ENCODE assay signal across 8 cellular contexts in the genomic region with DNA sequence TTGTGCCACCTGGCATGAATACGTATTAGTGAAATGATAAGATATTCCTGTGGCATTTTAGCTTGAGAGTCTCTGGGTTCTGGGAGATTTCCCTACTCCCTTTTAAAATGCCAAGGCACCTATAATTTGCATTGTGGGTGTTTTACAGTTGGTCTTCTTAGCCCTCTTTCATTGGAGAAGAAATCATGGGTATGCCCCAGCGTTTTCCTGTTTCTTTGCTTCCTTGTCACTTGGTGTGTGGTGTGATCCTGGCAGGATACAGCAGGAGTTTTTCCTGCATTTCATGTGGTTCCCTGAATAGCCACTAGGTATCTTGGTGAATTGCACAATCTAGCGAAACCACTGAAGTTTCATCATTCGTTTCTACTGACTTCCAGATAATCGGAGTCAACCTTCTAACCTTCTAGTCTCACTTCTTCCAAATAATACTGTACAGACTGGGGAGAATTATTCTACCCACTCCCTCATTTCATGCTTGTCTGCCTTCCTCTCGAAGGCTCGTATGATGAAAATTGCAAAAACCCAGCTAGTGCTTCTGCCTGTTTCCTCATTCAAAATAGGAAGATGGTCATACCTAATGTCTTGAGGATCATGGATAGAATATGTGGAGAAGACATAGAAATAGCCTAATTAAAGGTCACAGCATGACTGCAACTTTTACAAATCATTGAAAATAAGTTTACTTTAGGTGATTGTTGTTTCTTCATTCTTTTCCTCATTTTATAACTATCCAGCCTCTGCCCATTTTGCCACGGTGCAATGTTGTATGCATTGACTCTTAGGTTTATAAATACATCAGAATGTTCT. TPM values are rescaled to one million over a fixed set of nuclear protein-coding genes. Genes with fewer than 3 reads are reported as not detected.
DNase-seq lines count a peak whose midpoint lies in the region; ATAC-seq and TF ChIP-seq lines count a peak whose summit lies in the region.

No MANE protein-coding gene starts in this region.

- H3K9me3 ChIP-seq in MM.1S (replicated peaks; ENCODE audit: insufficient read depth, low read length) (no peaks in the 10 kb centered on the region), vagina (no peaks in the 10 kb centered on the region)

- peaks cover 50% of the 10 kb centered on the region for H3F3A ChIP-seq in MM.1S (ENCODE audit: insufficient read depth, low read length)

- no peak overlapping the region for H3K9ac ChIP-seq in MM.1S (ENCODE audit: low read length)

- H4K20me1 ChIP-seq in MM.1S (ENCODE audit: insufficient read depth, low read length) = no peaks in the 10 kb centered on the region

- peaks cover 9% of the 10 kb centered on the region; the same call in 1 of the 2 replicates for H3K79me2 ChIP-seq in MM.1S (ENCODE audit: low read length)

- no peaks in the 10 kb centered on the region for H3K27me3 ChIP-seq in MM.1S (replicated peaks; ENCODE audit: insufficient read depth, low read length)
- no peaks in the 10 kb centered on the region for H3K27me3 ChIP-seq in vagina

- H3K36me3 ChIP-seq in MM.1S (replicated peaks; ENCODE audit: insufficient read depth, low read length) = no peaks in the 10 kb centered on the region; the same call in 1 of the 2 replicates
- no peaks in the 10 kb centered on the region for H3K36me3 ChIP-seq in vagina

- intact Hi-C loops in vagina (cut with DNase I) = loop anchor here (5.0 kb wide), 1 partner anchor 155 kb away; no protein-coding TSS in a partner anchor

- in situ Hi-C loops in astrocyte of the spinal cord (cut with HindIII; ENCODE audit: low sequenced_read_pairs) = loop anchor here (25.0 kb wide), 1 partner anchor 270 kb away; no protein-coding TSS in a partner anchor

- H3K4me2 ChIP-seq in MM.1S (ENCODE audit: low read depth, low read length) = 0 out of 2 replicates have a peak overlapping the region, but pooled peaks have one; percentile 4

- DNase-seq in ELF-1 (ENCODE audit: low read depth, low spot score) (peak; percentile 32), MM.1S (no peak), astrocyte of the spinal cord (ENCODE audit: low read depth, low spot score) (peak; percentile 83), medulla oblongata (ENCODE audit: extremely low spot score) (peak; percentile 53), vagina (ENCODE audit: extremely low spot score in 2 of 2) (no peak), NCI-H146 (lab: John Stamatoyannopoulos, UW) (no peak)

- no peak for TF ChIP-seq CTCF in MM.1S (IDR thresholded peaks at IDR 0.05; ENCODE audit: low read length)
- TF ChIP-seq CTCF in astrocyte of the spinal cord (IDR thresholded peaks at IDR 0.05; ENCODE audit: low read depth, low read length) = no peak
- TF ChIP-seq CTCF in vagina (IDR thresholded peaks at IDR 0.05) = peak in 1 of 3 experiments; percentile 53

- no peak for TF ChIP-seq POLR2A in vagina (IDR thresholded peaks at IDR 0.05)

- H3K4me3 ChIP-seq in MM.1S (ENCODE audit: low read length) = no peak overlapping the region
- H3K4me3 ChIP-seq in astrocyte of the spinal cord (ENCODE audit: low read depth, low read length) = peak overlapping the region; percentile 83
- peak overlapping the region; percentile 76 to 92 for H3K4me3 ChIP-seq in vagina

- H3K9me2 ChIP-seq in MM.1S (replicated peaks; ENCODE audit: insufficient read depth, low read length) = no peaks in the 10 kb centered on the region

- H3K4me1 ChIP-seq in MM.1S (ENCODE audit: low read length) (peaks cover 22% of the 10 kb centered on the region), vagina (peaks cover 74% of the 10 kb centered on the region)

- no peak overlapping the region for H2AFZ ChIP-seq in MM.1S (ENCODE audit: low read length)

- no peak overlapping the region for H3K27ac ChIP-seq in MM.1S (ENCODE audit: low read length)
- H3K27ac ChIP-seq in vagina = peak overlapping the region; percentile 98

- no peak for ATAC-seq in GM21526 (IDR thresholded peaks at IDR 0.05; ENCODE audit: low FRiP score, unreplicated experiment)
- no peak for ATAC-seq in HG03521 (IDR thresholded peaks at IDR 0.05; ENCODE audit: unreplicated experiment)

RNA-seq across cellular contexts. Expression of gene BHLHE40, which starts 2.7 kb away (rescaled TPM):
- 347 TPM for total RNA-seq in vagina

Comparison
In these comparisons a context has a peak if more than half of its experiments do, and no peak if none do; other contexts are left out.
1. DNase-seq: peak in ELF-1 (single experiment), astrocyte of the spinal cord (single experiment) and medulla oblongata (single experiment); none in MM.1S (single experiment), vagina (0 of 2) and NCI-H146 (single experiment).